In the genomic region with DNA sequence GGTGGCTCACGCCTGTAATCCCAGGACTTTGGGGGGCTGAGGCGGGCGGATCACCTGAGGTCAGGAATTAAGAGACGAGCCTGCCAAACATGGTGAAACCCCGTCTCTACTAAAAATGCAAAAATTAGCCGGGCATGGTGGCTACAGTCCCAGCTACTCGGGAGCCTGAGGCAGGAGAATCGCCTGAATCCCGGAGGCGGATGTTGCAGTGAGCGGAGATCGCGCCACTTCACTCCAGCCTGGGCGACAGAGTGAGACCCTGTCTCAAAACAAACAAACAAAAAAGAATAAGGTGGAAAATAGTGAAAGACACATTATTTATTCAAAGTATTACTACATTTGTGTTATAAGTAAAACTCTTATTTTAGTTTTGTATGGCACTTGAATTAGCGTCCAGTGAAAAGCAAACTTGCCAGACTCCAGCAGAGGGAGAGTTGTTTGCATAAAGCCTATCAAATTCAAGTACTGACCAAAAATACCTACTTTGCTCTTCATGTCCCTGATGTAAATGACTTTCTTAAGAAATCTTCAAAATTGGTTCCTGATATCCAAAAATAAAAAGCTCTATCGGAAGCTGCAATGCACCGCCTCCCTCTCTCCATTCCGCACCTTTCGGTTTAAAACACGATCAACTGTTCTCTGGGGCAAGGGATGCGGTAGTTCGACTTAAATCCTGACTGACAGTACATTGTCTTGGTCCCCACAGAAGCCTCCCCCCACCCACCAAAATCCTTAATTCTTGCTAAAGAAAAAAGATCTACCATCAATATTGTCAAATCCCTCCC, we compare ENCODE assay signal across 9 cellular contexts. TPM values are rescaled to one million over a fixed set of nuclear protein-coding genes. Genes with fewer than 3 reads are reported as not detected.
DNase-seq lines count a peak whose midpoint lies in the region; ATAC-seq, FAIRE-seq and TF ChIP-seq lines count a peak whose summit lies in the region.
"Had no signal": no experiment of that assay in that cellular context is flagged by ENCODE, and none has a peak within 500 bp of the region (broad histone marks: within the 10 kb centered on the region; RNA-seq: fewer than 3 reads in every experiment).

No MANE protein-coding gene starts in this region.

- peaks cover 46% of the 10 kb centered on the region for H4K20me1 ChIP-seq in hepatocyte (ENCODE audit: insufficient read depth, poor library complexity, severe bottlenecking)

- peak; percentile 28 for DNase-seq in DMS 273 (lab: John Stamatoyannopoulos, UW; ENCODE audit: unreplicated experiment)
- no peak for DNase-seq in DMS 273 treated with DMSO at 0.1 percent for 48 hours (lab: John Stamatoyannopoulos, UW)
- no peak for DNase-seq in activated B cell treated with CpG ODN at 0.5 μM for 24 hours
- no peak for DNase-seq in hepatocyte (ENCODE audit: low spot score)
- no peak for DNase-seq in ureter (ENCODE audit: low spot score)
- DNase-seq in frontal cortex (ENCODE audit: low spot score in 2 of 2), result no peak
- DNase-seq in NCI-H510A (lab: John Stamatoyannopoulos, UW), result no peak

- H3K27me3 ChIP-seq in hepatocyte, result no peaks in the 10 kb centered on the region

- ATAC-seq in activated B cell treated with CpG ODN at 0.5 μM for 24 hours (ENCODE audit: low read depth), result no peak

- H3K27ac ChIP-seq in hepatocyte (peak overlapping the region; percentile 99), skin epidermis (peak overlapping the region in 20 of 21 experiments; percentile 78 to 96 (median 91))

- H3K36me3 ChIP-seq in hepatocyte (replicated peaks; ENCODE audit: insufficient read depth, low read depth), result no peaks in the 10 kb centered on the region

- WGBS in hepatocyte (ENCODE audit: low lambda C conversion rate, missing lambda C conversion rate), result 34% methylated on average over 22 of the region's 22 CpGs

- peaks cover 9% of the 10 kb centered on the region for H3K4me1 ChIP-seq in hepatocyte (ENCODE audit: insufficient read depth)

- peak overlapping the region; percentile 96 for H2AFZ ChIP-seq in hepatocyte

- no peak for TF ChIP-seq CTCF in activated B cell treated with CpG ODN at 0.5 μM for 24 hours (IDR thresholded peaks at IDR 0.05)
- peak; percentile 26 for TF ChIP-seq CTCF in hepatocyte (IDR thresholded peaks at IDR 0.05; ENCODE audit: poor library complexity)

- peak overlapping the region; percentile 92 for H3K27ac Mint-ChIP-seq in activated B cell treated with CpG ODN at 0.5 μM for 24 hours

- H3K9me2 ChIP-seq in hepatocyte (replicated peaks; ENCODE audit: insufficient read depth), result no peaks in the 10 kb centered on the region

- H3K4me3 ChIP-seq in hepatocyte (peak overlapping the region; percentile 100), skin epidermis (peak overlapping the region; percentile 60 to 94 (median 77))

- CTCF ChIA-PET in activated B cell treated with CpG ODN at 0.5 μM for 24 hours (lab: Charles Lee), result interaction anchor here (0.6 kb wide), 1 partner anchor 191 kb away, joined by 3 read pairs; no protein-coding TSS in a partner anchor

- H3K9me3 Mint-ChIP-seq in activated B cell treated with CpG ODN at 0.5 μM for 24 hours, result no peaks in the 10 kb centered on the region

- peaks cover 41% of the 10 kb centered on the region for H3K36me3 Mint-ChIP-seq in activated B cell treated with CpG ODN at 0.5 μM for 24 hours (ENCODE audit: low read depth)

- H3K4me3 Mint-ChIP-seq in activated B cell treated with CpG ODN at 0.5 μM for 24 hours, result peak overlapping the region; percentile 99

- H3K4me1 Mint-ChIP-seq in activated B cell treated with CpG ODN at 0.5 μM for 24 hours, result peaks cover 69% of the 10 kb centered on the region

- POLR2A ChIA-PET in activated B cell treated with CpG ODN at 0.5 μM for 24 hours (lab: Charles Lee), result interaction anchor here (0.7 to 2.2 kb wide), 7 partner anchors 9 to 1808 kb away, joined by 3 to 10 read pairs (median 3); partner anchors contain the start of genes EID1, GABPB1 and USP8

- H3K79me2 ChIP-seq in hepatocyte, result peaks cover 60% of the 10 kb centered on the region

- H3K27me3 Mint-ChIP-seq in activated B cell treated with CpG ODN at 0.5 μM for 24 hours, result no peaks in the 10 kb centered on the region

- intact Hi-C loops in activated B cell treated with CpG ODN at 0.5 μM for 24 hours (cut with micrococcal nuclease), result no loop called here

- FAIRE-seq in frontal cortex (lab: Jason Lieb, UNC), result no peak
- FAIRE-seq: A204.1 had no signal

- H3K9me3 ChIP-seq in hepatocyte (ENCODE audit: low read depth), result no peaks in the 10 kb centered on the region

- H3K4me2 ChIP-seq in hepatocyte, result peak overlapping the region; percentile 93

RNA-seq across cellular contexts. Expression of gene TRPM7, which starts 1.2 kb away (rescaled TPM):
- total RNA-seq in activated B cell treated with CpG ODN at 0.5 μM for 24 hours (59.4 and 64.7 TPM in 2 replicates), hepatocyte (58.3 and 59.0 TPM in 2 replicates), ureter (56.2 TPM), frontal cortex (64.4 TPM)
- polyA plus RNA-seq in hepatocyte, result 12.1 and 12.2 TPM in 2 replicates
